ENCODE assay signal across 22 cellular contexts in genomic region chr2:230706053-230706498, GRCh38. TPM values are rescaled to one million over a fixed set of nuclear protein-coding genes. Genes with fewer than 3 reads are reported as not detected.
A peak's percentile ranks its signal among the peaks of the same experiment; 100 is the strongest.
DNase-seq lines count a peak whose midpoint lies in the region; ATAC-seq and TF ChIP-seq lines count a peak whose summit lies in the region.
"Had no signal": no experiment of that assay in that cellular context is flagged by ENCODE, and none has a peak within 500 bp of the region (broad histone marks: within the 10 kb centered on the region; RNA-seq: fewer than 3 reads in every experiment).

No MANE protein-coding gene starts in this region.

- no peak overlapping the region for H3K27ac ChIP-seq in mammary epithelial cell (ENCODE audit: insufficient read depth, low read depth, low read length)
- H3K27ac ChIP-seq: heart left ventricle, tibial nerve had no signal

- DNase-seq in DMS53 (lab: John Stamatoyannopoulos, UW) (peak; percentile 90), LoVo (ENCODE audit: low spot score) (peak; percentile 90), mammary epithelial cell (peak; percentile 57), mucosa of descending colon (peak; percentile 64 to 78 (median 65)), SHP77 treated with DMSO at 0.1 percent for 48 hours (lab: John Stamatoyannopoulos, UW) (no peak), NCI-H2081 (lab: John Stamatoyannopoulos, UW) (no peak), occipital lobe (lab: John Stamatoyannopoulos, UW) (no peak)
- DNase-seq: activated CD4-positive, alpha-beta T cell treated with anti-CD3 and anti-CD28 coated beads, Interleukin-2, amount 10 ng/mL, durations not matched to agents 24 days and 14 days; activated CD8-positive, alpha-beta memory T cell treated with anti-CD3 and anti-CD28 coated beads, Interleukin-2, amount 50 U/mL, for 4 hours; CD8-positive, alpha-beta memory T cell; heart left ventricle; MG63; NCI-H187; NCI-H446; NK-92 treated with Interleukin-12 subunit alpha and Interleukin-12 subunit beta, amount 100 ng/mL, for 24 hours; stimulated activated CD4-positive, alpha-beta T cell treated with anti-CD3 and anti-CD28 coated beads, Interleukin-2, amount 100 ng/mL, for 24 hours; stimulated activated naive CD8-positive, alpha-beta T cell treated with anti-CD3 and anti-CD28 coated beads, Interleukin-15, Interleukin-2, amounts not matched to agents 100 U/mL and 50 U/mL, for 24 hours; T-cell had no signal

- ATAC-seq in mucosa of descending colon: peak; percentile 93
- no peak for ATAC-seq in HG02763 (IDR thresholded peaks at IDR 0.05; ENCODE audit: unreplicated experiment)
- ATAC-seq: GM23338; heart left ventricle; stimulated activated naive CD8-positive, alpha-beta T cell treated with anti-CD3 and anti-CD28 coated beads, Interleukin-15, Interleukin-2, amounts not matched to agents 100 U/mL and 50 U/mL, for 24 hours; T-cell had no signal

- TF ChIP-seq CTCF in mammary epithelial cell (conservative IDR thresholded peaks at IDR 0.05 in 1 of 2, IDR thresholded peaks at IDR 0.05 in 1 of 2; ENCODE audit: extremely low read depth in 1 of 2, insufficient read depth in 1 of 2, low read depth in 1 of 2, low read length in 2 of 2): no peak
- no peak for TF ChIP-seq CTCF in mucosa of descending colon (IDR thresholded peaks at IDR 0.05)

- dilution Hi-C loops in mammary epithelial cell (cut with HindIII; ENCODE audit: low sequenced_read_pairs): no loop called here

- no peak overlapping the region for H3K4me2 ChIP-seq in mammary epithelial cell (ENCODE audit: insufficient read depth, low read depth, low read length)
- H3K4me2 ChIP-seq: GM23338 had no signal

- no TSS peak for BruUV-seq in mammary epithelial cell (replicated peaks; lab: Mats Ljungman, UMichigan)

- intact Hi-C loops in mammary epithelial cell (cut with micrococcal nuclease) (no loop called here), mucosa of descending colon (cut with DNase I, micrococcal nuclease) (no loop called here)

- H3K4me3 ChIP-seq in mammary epithelial cell (replicated peaks in 1 of 3; ENCODE audit: insufficient read depth in 1 of 3, low read depth in 2 of 3, low read length in 3 of 3) (no peak overlapping the region), mucosa of descending colon (no peak overlapping the region)
- H3K4me3 ChIP-seq: GM23338, heart left ventricle, lung, MG63, tibial nerve had no signal

- CTCF ChIA-PET in mammary epithelial cell (lab: Charles Lee; ENCODE audit: low non-redundant PET): no interaction called here

- no peaks in the 10 kb centered on the region for H3K27me3 ChIP-seq in mammary epithelial cell (ENCODE audit: insufficient read depth, low read length)
- H3K27me3 ChIP-seq: heart left ventricle, MG63, tibial nerve had no signal

- in situ Hi-C loops in mammary epithelial cell (cut with MboI; ENCODE audit: low sequenced_read_pairs in 2 of 2): no loop called here

- H3K9me3 ChIP-seq in mammary epithelial cell (replicated peaks; ENCODE audit: insufficient read depth, low read length) (no peaks in the 10 kb centered on the region), mucosa of descending colon (no peaks in the 10 kb centered on the region)
- H3K9me3 ChIP-seq: MG63 had no signal

- 66% methylated on average over 2 of the region's 2 CpGs for WGBS in mammary epithelial cell (ENCODE audit: low coverage, missing lambda C conversion rate)

- no peak overlapping the region for H3K9ac ChIP-seq in mammary epithelial cell (ENCODE audit: insufficient read depth, low read length)

- H2AFZ ChIP-seq in mammary epithelial cell (ENCODE audit: low read depth, low read length): peak overlapping the region; percentile 41
- H2AFZ ChIP-seq: GM23338 had no signal

- H4K20me1 ChIP-seq in mammary epithelial cell (ENCODE audit: insufficient read depth, low read length): no peaks in the 10 kb centered on the region

- H3K36me3 ChIP-seq in mammary epithelial cell (ENCODE audit: insufficient read depth, low read length): no peaks in the 10 kb centered on the region
- H3K36me3 ChIP-seq in mucosa of descending colon (ENCODE audit: low read depth): no peaks in the 10 kb centered on the region
- H3K36me3 ChIP-seq: heart left ventricle, MG63, tibial nerve had no signal

- no peaks in the 10 kb centered on the region for H3K79me2 ChIP-seq in mammary epithelial cell (ENCODE audit: insufficient read depth, low read length)

- H3K4me1 ChIP-seq in mammary epithelial cell (ENCODE audit: insufficient read depth, low read length): no peaks in the 10 kb centered on the region
- H3K4me1 ChIP-seq in mucosa of descending colon (ENCODE audit: low read depth): peaks cover 15% of the 10 kb centered on the region
- H3K4me1 ChIP-seq: tibial nerve had no signal

RNA-seq across cellular contexts. Expression of gene CAB39, which starts 6.6 kb away (rescaled TPM):
- 100 to 1,000 TPM in 1 of 2 donors, 10 to 100 TPM in 1; 68.3 to 115 TPM for total RNA-seq in mammary epithelial cell
- polyA plus RNA-seq in mammary epithelial cell: 55.2 TPM
- polyA minus RNA-seq in mammary epithelial cell: 149 TPM
- total RNA-seq in mucosa of descending colon: 100 to 1,000 TPM; 112 to 155 (median 115) TPM
- 149 TPM for total RNA-seq in occipital lobe

Comparison
In these comparisons a context has a peak if more than half of its experiments do, and no peak if none do; other contexts are left out.
1. DNase-seq: peak in DMS53 (single experiment), LoVo (single experiment), mammary epithelial cell (single experiment) and mucosa of descending colon (3 of 3); none in SHP77 treated with DMSO at 0.1 percent for 48 hours (single experiment), NCI-H2081 (0 of 2) and occipital lobe (single experiment).